Comparison of ENCODE assay signal across 15 cellular contexts in genomic region chr1:235907897-235908240, GRCh38.
"Had no signal": no experiment of that assay in that cellular context is flagged by ENCODE, and none has a peak within 500 bp of the region (broad histone marks: within the 10 kb centered on the region; RNA-seq: fewer than 3 reads in every experiment).

No MANE protein-coding gene starts in this region.

- H3K27ac ChIP-seq: colonic mucosa, gastrocnemius medialis, heart left ventricle, right atrium auricular region, WERI-Rb-1 had no signal

- H3K27me3 ChIP-seq: brain microvascular endothelial cell, colonic mucosa, heart left ventricle, left lung, right atrium auricular region had no signal

- H3K4me1 ChIP-seq: colonic mucosa, gastrocnemius medialis had no signal

- H3K9me3 ChIP-seq: colonic mucosa, gastrocnemius medialis, heart left ventricle, left lung, right atrium auricular region had no signal

- FAIRE-seq: urothelium cell line had no signal

- H3K4me3 ChIP-seq: colonic mucosa, gastrocnemius medialis, heart left ventricle, left lung, right atrium auricular region, skin epidermis had no signal

- H3K36me3 ChIP-seq: brain microvascular endothelial cell, colonic mucosa, gastrocnemius medialis, heart left ventricle, left lung, right atrium auricular region, WERI-Rb-1 had no signal

- DNase-seq: activated CD4-positive, alpha-beta T cell treated with anti-CD3 and anti-CD28 coated beads for 1 hour; activated CD4-positive, alpha-beta T cell treated with anti-CD3 and anti-CD28 coated beads, Interleukin-2, amount 50 U/mL, for 4 hours; activated gamma-delta T cell treated with Interleukin-2 at 50 U/mL for 16 hours; brain microvascular endothelial cell; colonic mucosa; erythroblast; gastrocnemius medialis; heart left ventricle; left lung; stimulated activated CD4-positive, alpha-beta T cell treated with anti-CD3 and anti-CD28 coated beads, Interleukin-4, amount 100 ng/mL, for 1 hour; T-helper 2 cell; WERI-Rb-1 had no signal

- ATAC-seq: gastrocnemius medialis, heart left ventricle had no signal
